In genomic region chr17:57434361-57434760, GRCh38 we compare ENCODE assay signal across 26 cellular contexts.
"Had no signal": no experiment of that assay in that cellular context is flagged by ENCODE, and none has a peak within 500 bp of the region (broad histone marks: within the 10 kb centered on the region; RNA-seq: fewer than 3 reads in every experiment).

No MANE protein-coding gene starts in this region.

- H3K27ac Mint-ChIP-seq: activated CD4-positive, alpha-beta memory T cell treated with anti-CD3 and anti-CD28 coated beads for 36 hours; T-helper 1 cell treated with Interleukin-12 subunit alpha and Interleukin-12 subunit beta and Interleukin-4 antibody, amounts not matched to agents 30 μg/mL and 1 μg/mL, for 36 hours; WTC11 had no signal

- H3K36me3 Mint-ChIP-seq: activated naive CD4-positive, alpha-beta T cell treated with anti-CD3 and anti-CD28 coated beads, Interleukin-2, amount 50 U/mL, for 72 hours; WTC11 had no signal

- ATAC-seq: activated naive CD4-positive, alpha-beta T cell treated with anti-CD3 and anti-CD28 coated beads, Interleukin-2, amount 50 U/mL, for 72 hours; activated T-cell treated with anti-CD3 and anti-CD28 coated beads, Interleukin-2, amount 50 U/mL, for 4 hours; PC-3; WTC11 had no signal

- H3K4me3 Mint-ChIP-seq: activated CD4-positive, alpha-beta memory T cell treated with anti-CD3 and anti-CD28 coated beads for 36 hours; activated T-cell treated with anti-CD3 and anti-CD28 coated beads, Interleukin-2, amount 50 U/mL, for 4 hours; T-helper 1 cell treated with Interleukin-12 subunit alpha and Interleukin-12 subunit beta and Interleukin-4 antibody, amounts not matched to agents 30 μg/mL and 1 μg/mL, for 36 hours; WTC11 had no signal

- DNase-seq: activated CD4-positive, alpha-beta memory T cell treated with anti-CD3 and anti-CD28 coated beads for 36 hours; activated CD4-positive, alpha-beta T cell treated with anti-CD3 and anti-CD28 coated beads for 48 hours; activated CD4-positive, CD25-positive, alpha-beta regulatory T cell treated with anti-CD3 and anti-CD28 coated beads, Interleukin-2, amount 50 U/mL, for 72 hours; activated CD8-positive, alpha-beta memory T cell treated with anti-CD3 and anti-CD28 coated beads for 24 hours; activated effector memory CD4-positive, alpha-beta T cell treated with anti-CD3 and anti-CD28 coated beads, Interleukin-2, amount 50 U/mL, for 16 hours; activated naive CD4-positive, alpha-beta T cell treated with Interleukin-2 at 50 U/mL for 16 hours; activated T-cell treated with anti-CD3 and anti-CD28 coated beads, Interleukin-2, amount 50 U/mL, for 4 hours; brain microvascular endothelial cell; cerebellar nuclear complex; KG1; MM.1S; NCI-H1105; NCI-H1436; NCI-H1694 treated with DMSO at 0.1 percent for 48 hours; NCI-H2081; NCI-H510A treated with DMSO at 0.1 percent for 48 hours; NCI-H69; NK-92 treated with Interleukin-12 subunit alpha and Interleukin-12 subunit beta, amount 100 ng/mL, for 24 hours; PC-3; SHP77 had no signal

- H3K9me3 ChIP-seq: SJSA1 had no signal

- H3K27me3 Mint-ChIP-seq: activated CD4-positive, alpha-beta memory T cell treated with anti-CD3 and anti-CD28 coated beads for 36 hours had no signal

- FAIRE-seq: RCC 7860 had no signal

- H3K9me3 Mint-ChIP-seq: activated CD4-positive, alpha-beta memory T cell treated with anti-CD3 and anti-CD28 coated beads for 36 hours; activated naive CD4-positive, alpha-beta T cell treated with anti-CD3 and anti-CD28 coated beads, Interleukin-2, amount 50 U/mL, for 72 hours; activated T-cell treated with anti-CD3 and anti-CD28 coated beads, Interleukin-2, amount 50 U/mL, for 4 hours; T-helper 1 cell treated with Interleukin-12 subunit alpha and Interleukin-12 subunit beta and Interleukin-4 antibody, amounts not matched to agents 30 μg/mL and 1 μg/mL, for 36 hours; WTC11 had no signal

- H3K27me3 ChIP-seq: brain microvascular endothelial cell, cardiac muscle cell, SJSA1 had no signal

- H3K36me3 ChIP-seq: brain microvascular endothelial cell, cardiac muscle cell, SJSA1 had no signal

- H3K27ac ChIP-seq: brain microvascular endothelial cell, cardiac muscle cell, SJSA1 had no signal

- H3K4me3 ChIP-seq: cardiac muscle cell, SJSA1 had no signal
